9 cellular contexts compared by ENCODE assay signal in genomic region chr15:78072080-78072892, GRCh38. TPM values are rescaled to one million over a fixed set of nuclear protein-coding genes. Genes with fewer than 3 reads are reported as not detected.
DNase-seq lines count a peak whose midpoint lies in the region; ATAC-seq lines count a peak whose summit lies in the region.
"Had no signal": no experiment of that assay in that cellular context is flagged by ENCODE, and none has a peak within 500 bp of the region (broad histone marks: within the 10 kb centered on the region; RNA-seq: fewer than 3 reads in every experiment).

No MANE protein-coding gene starts in this region.

- no peak overlapping the region for H3K4me3 ChIP-seq in rectal smooth muscle tissue (ENCODE audit: low read length)

- in situ Hi-C loops in G401 (cut with HindIII; ENCODE audit: low sequenced_read_pairs) = no loop called here

- no peaks in the 10 kb centered on the region for H3K36me3 ChIP-seq in rectal smooth muscle tissue (ENCODE audit: control insufficient read depth, insufficient read depth, low read length)

- no peak overlapping the region for H3K9ac ChIP-seq in rectal smooth muscle tissue (ENCODE audit: low read length)

- no peaks in the 10 kb centered on the region for H3K27me3 ChIP-seq in rectal smooth muscle tissue (ENCODE audit: control insufficient read depth, insufficient read depth, low read length)

- no peak for ATAC-seq in GM21526 (IDR thresholded peaks at IDR 0.05; ENCODE audit: low FRiP score, unreplicated experiment)
- no peak for ATAC-seq in HG03521 (IDR thresholded peaks at IDR 0.05; ENCODE audit: unreplicated experiment)

- H3K4me1 ChIP-seq in rectal smooth muscle tissue (ENCODE audit: control insufficient read depth, insufficient read depth, low read length) = peaks cover 29% of the 10 kb centered on the region

- DNase-seq in G401 (ENCODE audit: low spot score) (peak; percentile 46), globus pallidus (ENCODE audit: low spot score) (peak; percentile 66), SK-N-DZ (ENCODE audit: low spot score) (no peak), NCI-H526 treated with DMSO at 0.1 percent for 48 hours (lab: John Stamatoyannopoulos, UW) (no peak)
- DNase-seq in activated CD4-positive, alpha-beta T cell treated with anti-CD3 and anti-CD28 coated beads, Interleukin-2, amount 50 U/mL, for 4 hours = peak; percentile 50 to 51
- DNase-seq: H7 had no signal

- H3K27ac ChIP-seq in rectal smooth muscle tissue (ENCODE audit: low read depth, low read length) = peak overlapping the region; percentile 46

RNA-seq across cellular contexts. Expression of gene TBC1D2B, which starts 5.2 kb away (rescaled TPM):
- 9.7 and 13.9 TPM in 2 replicates for total RNA-seq in G401 (2014; rRNA removed; shearing (Covaris generic))
- polyA plus RNA-seq in SK-N-DZ (2014; cell fraction: cytosol; rRNA removed) = 13.1 and 13.7 TPM in 2 replicates
- 15.9 and 26.6 TPM in 2 replicates for polyA plus RNA-seq in SK-N-DZ (2014; cell fraction: nucleus; rRNA removed)

RNA-seq across cellular contexts. Expression of gene SH2D7, which starts 20.1 kb away (rescaled TPM):
- total RNA-seq in G401 (2014; rRNA removed; shearing (Covaris generic)) = not detected in 2 replicates
- polyA plus RNA-seq in SK-N-DZ (2014; cell fraction: cytosol; rRNA removed) = not detected in 2 replicates
- not detected in 2 replicates for polyA plus RNA-seq in SK-N-DZ (2014; cell fraction: nucleus; rRNA removed)
- total RNA-seq: H7 had no signal

RNA-seq across cellular contexts. Expression of gene CIB2, which starts 59.0 kb away (rescaled TPM):
- 29.7 and 48.3 TPM in 2 replicates for total RNA-seq in G401 (2014; rRNA removed; shearing (Covaris generic))
- polyA plus RNA-seq in SK-N-DZ (2014; cell fraction: cytosol; rRNA removed) = 47.9 and 55.2 TPM in 2 replicates
- polyA plus RNA-seq in SK-N-DZ (2014; cell fraction: nucleus; rRNA removed) = 21.6 and 26.8 TPM in 2 replicates

Comparison
In these comparisons a context has a peak if more than half of its experiments do, and no peak if none do; other contexts are left out.
1. DNase-seq: peak in G401 (single experiment), activated CD4-positive, alpha-beta T cell treated with anti-CD3 and anti-CD28 coated beads, Interleukin-2, amount 50 U/mL, for 4 hours (2 of 2) and globus pallidus (single experiment); none in SK-N-DZ (single experiment) and NCI-H526 treated with DMSO at 0.1 percent for 48 hours (single experiment).